31 cellular contexts compared by ENCODE assay signal in the genomic region with DNA sequence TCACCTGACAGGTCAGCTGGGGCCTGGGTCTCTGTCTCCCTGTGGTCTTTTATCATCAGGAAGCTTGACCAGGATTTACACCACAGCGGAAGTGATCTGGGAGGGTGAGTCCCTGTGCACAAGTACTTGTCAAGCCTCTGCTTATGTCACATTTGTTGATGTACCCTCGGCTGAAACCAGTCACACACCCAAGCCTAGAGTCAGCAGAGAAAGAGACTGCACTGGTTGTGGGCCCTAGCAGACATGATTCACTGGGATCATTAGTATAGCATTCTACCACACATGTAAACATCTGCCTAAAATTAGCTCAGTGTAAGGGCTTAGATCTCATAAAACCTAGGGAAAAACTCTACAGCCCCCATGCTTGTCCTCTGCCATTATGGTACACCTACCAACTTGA.
DNase-seq lines count a peak whose midpoint lies in the region; ATAC-seq and TF ChIP-seq lines count a peak whose summit lies in the region.
"Had no signal": no experiment of that assay in that cellular context is flagged by ENCODE, and none has a peak within 500 bp of the region (broad histone marks: within the 10 kb centered on the region; RNA-seq: fewer than 3 reads in every experiment).

No MANE protein-coding gene starts in this region.

- TF ChIP-seq POLR2A in IMR-90 (IDR thresholded peaks at IDR 0.05; ENCODE audit: low read depth, low read length) (no peak), vagina (IDR thresholded peaks at IDR 0.05) (no peak)

- TF ChIP-seq RAD21 in IMR-90 (IDR thresholded peaks at IDR 0.05; ENCODE audit: low read length), result 0 out of 2 replicates have a peak, but pooled peaks have one; percentile 19

- H2BK20ac ChIP-seq in IMR-90 (ENCODE audit: low read depth, low read length), result no peak overlapping the region

- POLR2A ChIA-PET in IMR-90 (lab: Charles Lee; ENCODE audit: unreplicated experiment), result no interaction called here

- H3K36me3 ChIP-seq in IMR-90 (ENCODE audit: control insufficient read depth, insufficient read depth, low read length), result peaks cover 22% of the 10 kb centered on the region
- peaks cover 7 to 89% of the 10 kb centered on the region in 2 experiments for H3K36me3 ChIP-seq in mesenchymal stem cell (ENCODE audit: control insufficient read depth in 1 of 2, insufficient read depth in 2 of 2, low read depth in 1 of 2, low read length in 2 of 2)
- peaks cover 0 to 17% of the 10 kb centered on the region in 2 donors for H3K36me3 ChIP-seq in vagina
- H3K36me3 ChIP-seq: breast epithelium, neural progenitor cell had no signal

- H2BK5ac ChIP-seq in IMR-90 (ENCODE audit: low read depth, low read length, poor library complexity, severe bottlenecking), result peak overlapping the region; percentile 73
- H2BK5ac ChIP-seq in mesenchymal stem cell (ENCODE audit: low read depth, low read length, poor library complexity, severe bottlenecking), result no peak overlapping the region

- H3K9me1 ChIP-seq in IMR-90 (ENCODE audit: insufficient read depth, low read length), result peaks cover 22% of the 10 kb centered on the region

- H4K20me1 ChIP-seq in IMR-90 (ENCODE audit: insufficient read depth, low read length), result peaks cover 50% of the 10 kb centered on the region

- peak overlapping the region; percentile 21; the same call in 1 of the 2 replicates for H4K5ac ChIP-seq in IMR-90 (ENCODE audit: low read depth, low read length)

- dilution Hi-C loops in IMR-90 (cut with HindIII; ENCODE audit: low sequenced_read_pairs, unreplicated experiment), result no loop called here

- H2BK15ac ChIP-seq in IMR-90 (ENCODE audit: low read depth, low read length) (0 out of 3 replicates have a peak overlapping the region, but pooled peaks have one; percentile 52), mesenchymal stem cell (ENCODE audit: low read depth, poor library complexity, severe bottlenecking) (no peak overlapping the region)

- no peak overlapping the region for H2AFZ ChIP-seq in IMR-90 (replicated peaks; ENCODE audit: low read length, poor library complexity)
- H2AFZ ChIP-seq in mesenchymal stem cell (ENCODE audit: low read depth, low read length), result no peak overlapping the region
- H2AFZ ChIP-seq: neural progenitor cell had no signal

- no peak overlapping the region for H3K56ac ChIP-seq in IMR-90 (ENCODE audit: extremely low read depth, insufficient read depth, low read length)

- H2AK9ac ChIP-seq in IMR-90 (replicated peaks; ENCODE audit: low read depth, low read length, poor library complexity), result no peak overlapping the region

- intact Hi-C loops in IMR-90 (cut with micrococcal nuclease) (loop anchor here (5.0 kb wide), 1 partner anchor 144 kb away; no protein-coding TSS in a partner anchor), vagina (cut with DNase I) (no loop called here)

- H2AK5ac ChIP-seq in IMR-90 (ENCODE audit: low read depth, low read length), result peak overlapping the region; percentile 51; the same call in 1 of the 2 replicates
- H2AK5ac ChIP-seq in mesenchymal stem cell (ENCODE audit: low read length, severe bottlenecking), result no peak overlapping the region

- H3K9ac ChIP-seq in IMR-90 (ENCODE audit: low read depth, low read length) (no peak overlapping the region), mesenchymal stem cell (ENCODE audit: low read length) (peak overlapping the region; percentile 71)
- H3K9ac ChIP-seq: neural progenitor cell had no signal

- H3K9me3 ChIP-seq in IMR-90 (ENCODE audit: control insufficient read depth, insufficient read depth, low read length), result no peaks in the 10 kb centered on the region
- H3K9me3 ChIP-seq in mesenchymal stem cell (ENCODE audit: control insufficient read depth, low read length), result no peaks in the 10 kb centered on the region
- no peaks in the 10 kb centered on the region for H3K9me3 ChIP-seq in vagina
- H3K9me3 ChIP-seq: A549, breast epithelium, heart right ventricle, spleen, tibial nerve had no signal

- H2BK120ac ChIP-seq in IMR-90 (ENCODE audit: low read depth, low read length), result peak overlapping the region; percentile 10; the same call in 1 of the 2 replicates
- no peak overlapping the region for H2BK120ac ChIP-seq in mesenchymal stem cell (ENCODE audit: low read depth, low read length)

- ATAC-seq in IMR-90 (ENCODE audit: low read depth), result peak; percentile 79
- ATAC-seq: A549; activated CD4-positive, CD25-positive, alpha-beta regulatory T cell treated with anti-CD3 and anti-CD28 coated beads, Interleukin-2, amount 50 U/mL, for 24 hours; activated T-cell treated with anti-CD3 and anti-CD28 coated beads, Interleukin-2, amount 50 U/mL, for 72 hours; effector memory CD8-positive, alpha-beta T cell had no signal

- DNase-seq in AG08396 (ENCODE audit: low spot score) (peak; percentile 43), IMR-90 (peak; percentile 84), choroid plexus epithelial cell (ENCODE audit: low read depth) (peak; percentile 18), mesenchymal stem cell (peak; percentile 93), vagina (ENCODE audit: extremely low spot score in 2 of 2) (no peak), NCI-H2107 (lab: John Stamatoyannopoulos, UW) (no peak), NCI-H187 (lab: John Stamatoyannopoulos, UW) (no peak), NCI-H1417 (lab: John Stamatoyannopoulos, UW) (no peak)
- DNase-seq: activated CD4-positive, alpha-beta T cell treated with anti-CD3 and anti-CD28 coated beads, Interleukin-2, amount 50 U/mL, for 4 hours; activated naive CD4-positive, alpha-beta T cell; activated T-cell treated with anti-CD3 and anti-CD28 coated beads, Interleukin-2, amount 50 U/mL, for 72 hours; CD4-positive, alpha-beta memory T cell; cortex of kidney; effector memory CD8-positive, alpha-beta T cell; foreskin melanocyte; heart right ventricle; KBM-7; mammary epithelial cell; NCI-H1105; NCI-H1930; NCI-H526 treated with DMSO at 0.1 percent for 48 hours; NK-92 treated with Interleukin-12 subunit alpha and Interleukin-12 subunit beta, amount 100 ng/mL, for 24 hours; right cardiac atrium; spleen; stimulated activated CD4-positive, alpha-beta T cell treated with anti-CD3 and anti-CD28 coated beads, Interleukin-2, amount 100 ng/mL, for 24 hours; T-helper 2 cell had no signal

- H3K4me2 ChIP-seq in IMR-90 (ENCODE audit: low read depth, low read length) (peak overlapping the region; percentile 85; the same call in 1 of the 2 replicates), mesenchymal stem cell (ENCODE audit: low read length, poor library complexity, severe bottlenecking) (no peak overlapping the region)
- H3K4me2 ChIP-seq: A549, neural progenitor cell had no signal

- H3K18ac ChIP-seq in IMR-90 (ENCODE audit: low read depth, low read length), result peak overlapping the region; percentile 42; the same call in 1 of the 2 replicates
- H3K18ac ChIP-seq in mesenchymal stem cell (ENCODE audit: low read depth in 1 of 2, low read length in 2 of 2), result no peak overlapping the region

- H4K8ac ChIP-seq in IMR-90 (ENCODE audit: low read depth in 2 of 2, low read length in 2 of 2) (peak overlapping the region in 1 of 2 experiments; percentile 10; a peak in 1 of 4 replicates), mesenchymal stem cell (ENCODE audit: low read length) (no peak overlapping the region)

- H3K27me3 ChIP-seq in IMR-90 (ENCODE audit: control insufficient read depth, insufficient read depth, low read length), result no peaks in the 10 kb centered on the region
- H3K27me3 ChIP-seq in mesenchymal stem cell (ENCODE audit: control insufficient read depth in 1 of 2, insufficient read depth in 1 of 2, low read length in 2 of 2), result no peaks in the 10 kb centered on the region
- no peaks in the 10 kb centered on the region for H3K27me3 ChIP-seq in vagina
- H3K27me3 ChIP-seq: breast epithelium, heart right ventricle, neural progenitor cell, spleen, tibial nerve had no signal

- no TSS peak for BruUV-seq in IMR-90 (replicated peaks; lab: Mats Ljungman, UMichigan)

- WGBS in IMR-90 (ENCODE audit: extremely low coverage in 2 of 2, insufficient read length in 1 of 2), 2 experiments, result no CpG with 5 or more reads among the region's 2 CpGs
- WGBS in mesenchymal stem cell, result 28% methylated on average over 2 of the region's 2 CpGs

- no peak for TF ChIP-seq CTCF in IMR-90 (conservative IDR thresholded peaks at IDR 0.05; ENCODE audit: low read depth, low read length)
- TF ChIP-seq CTCF in choroid plexus epithelial cell (conservative IDR thresholded peaks at IDR 0.05; ENCODE audit: low read depth, low read length), result no peak
- TF ChIP-seq CTCF in vagina (IDR thresholded peaks at IDR 0.05), result no peak

- H3K27ac ChIP-seq in IMR-90 (ENCODE audit: insufficient read depth, low read length) (no peak overlapping the region), mesenchymal stem cell (ENCODE audit: low read length, poor library complexity, severe bottlenecking) (no peak overlapping the region), vagina (no peak overlapping the region)
- H3K27ac ChIP-seq: A549, breast epithelium, neural progenitor cell, spleen had no signal

- H3K79me1 ChIP-seq in IMR-90 (ENCODE audit: low read depth in 1 of 2, low read length in 2 of 2) (peaks cover 42 to 81% of the 10 kb centered on the region in 2 experiments), mesenchymal stem cell (replicated peaks; ENCODE audit: low read length, poor library complexity, severe bottlenecking) (peaks cover 8% of the 10 kb centered on the region)

- H3K23ac ChIP-seq in IMR-90 (ENCODE audit: low read depth, low read length) (no peak overlapping the region), mesenchymal stem cell (ENCODE audit: low read length in 2 of 2) (no peak overlapping the region)

- H3K4ac ChIP-seq in IMR-90 (ENCODE audit: low read depth, low read length) (peak overlapping the region; percentile 35; the same call in 1 of the 2 replicates), mesenchymal stem cell (ENCODE audit: low read depth in 1 of 2, low read length in 2 of 2) (no peak overlapping the region)

- in situ Hi-C loops in IMR-90 (cut with MboI; ENCODE audit: low sequenced_read_pairs), result loop anchor here (25.0 kb wide), 1 partner anchor 144 kb away; a partner anchor contains a TSS

- CTCF ChIA-PET in IMR-90 (lab: Yijun Ruan, JAX), result no interaction called here

- peak overlapping the region; percentile 10; the same call in 1 of the 2 replicates for H3K14ac ChIP-seq in IMR-90 (replicated peaks; ENCODE audit: low read depth, low read length)
- H3K14ac ChIP-seq in mesenchymal stem cell (ENCODE audit: low read length in 2 of 2), result no peak overlapping the region

- no peak overlapping the region for H4K91ac ChIP-seq in IMR-90 (ENCODE audit: insufficient read depth, low read depth, low read length)
- no peak overlapping the region for H4K91ac ChIP-seq in mesenchymal stem cell (ENCODE audit: low read length)

- H3K4me3 ChIP-seq in IMR-90 (ENCODE audit: insufficient read depth, low read depth, low read length), result no peak overlapping the region
- no peak overlapping the region for H3K4me3 ChIP-seq in choroid plexus epithelial cell (ENCODE audit: low read depth, low read length)
- H3K4me3 ChIP-seq in mesenchymal stem cell (ENCODE audit: insufficient read depth in 1 of 2, low read depth in 1 of 2, low read length in 2 of 2), result no peak overlapping the region
- H3K4me3 ChIP-seq in vagina, result no peak overlapping the region
- H3K4me3 ChIP-seq: A549, breast epithelium, heart right ventricle, neural progenitor cell, spleen, tibial nerve had no signal

- peaks cover 17% of the 10 kb centered on the region for H3K4me1 ChIP-seq in IMR-90 (ENCODE audit: control insufficient read depth, insufficient read depth, low read length)
- H3K4me1 ChIP-seq in mesenchymal stem cell (ENCODE audit: control insufficient read depth, insufficient read depth, low read depth, low read length), result peaks cover 6% of the 10 kb centered on the region
- H3K4me1 ChIP-seq in vagina, result peaks cover 31% of the 10 kb centered on the region
- H3K4me1 ChIP-seq: A549, breast epithelium had no signal

- H2BK12ac ChIP-seq in mesenchymal stem cell (ENCODE audit: low read length in 2 of 2), result peak overlapping the region in 1 of 2 experiments; percentile 54

Comparison
In these comparisons a context has a peak if more than half of its experiments do, and no peak if none do; other contexts are left out.
1. DNase-seq: peak in AG08396 (single experiment), IMR-90 (single experiment), choroid plexus epithelial cell (single experiment) and mesenchymal stem cell (single experiment); none in vagina (0 of 2), NCI-H2107 (single experiment), NCI-H187 (0 of 2) and NCI-H1417 (0 of 3).